ENCODE assay signal across 1 cellular context in the genomic region with DNA sequence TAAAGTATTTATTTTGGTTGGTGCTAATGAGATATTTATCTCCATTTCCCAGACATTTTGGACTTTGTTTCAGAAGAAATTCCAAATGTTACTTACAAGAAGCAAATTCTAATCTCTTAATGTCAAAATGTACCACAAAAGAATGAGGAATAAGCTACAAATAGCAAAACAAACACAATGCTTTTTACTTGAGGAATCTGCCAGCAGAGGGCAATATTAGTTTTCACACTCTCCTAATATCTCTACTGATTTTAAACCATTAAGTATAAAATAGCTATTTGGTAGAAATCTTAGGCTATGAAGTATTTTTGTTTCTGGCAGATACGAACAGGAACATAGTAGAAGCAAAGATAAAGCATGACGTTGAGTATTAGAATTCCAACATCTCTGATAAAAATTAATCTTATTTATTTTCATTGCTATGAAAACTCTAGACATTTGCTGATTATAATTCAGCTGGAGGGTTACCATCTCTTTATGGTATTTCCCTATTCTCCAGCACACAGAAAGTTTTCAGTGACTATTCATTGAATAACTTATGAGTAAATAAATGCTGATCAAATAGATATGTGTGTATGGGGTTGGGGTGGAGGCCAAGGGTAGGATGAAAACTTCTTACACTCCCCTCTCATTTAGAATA.
TF ChIP-seq lines count a peak whose summit lies in the region.

No MANE protein-coding gene starts in this region.

TF ChIP-seq in HCT116, 20 proteins besides CTCF, POLR2A, EP300 and RAD21 (continued from another document):
- TF ChIP-seq CEBPB (IDR thresholded peaks at IDR 0.05; ENCODE audit: low read depth): no peak
